In the genomic region with DNA sequence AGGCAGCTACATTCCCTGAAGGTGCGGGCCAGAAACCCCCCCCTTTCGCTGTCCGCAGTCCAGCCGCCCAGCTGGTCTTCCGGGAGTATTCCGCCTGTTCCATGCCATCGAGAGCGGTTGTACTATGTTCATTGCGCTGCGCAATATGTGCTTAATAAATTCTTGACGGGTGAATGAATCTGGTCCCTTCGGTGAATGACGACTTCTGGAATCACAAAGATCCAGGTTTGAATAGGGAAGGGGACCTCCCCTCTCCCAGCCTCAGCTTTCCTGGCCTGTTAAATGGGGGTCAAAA, we compare ENCODE assay signal across 8 cellular contexts. TPM values are rescaled to one million over a fixed set of nuclear protein-coding genes. Genes with fewer than 3 reads are reported as not detected.
DNase-seq lines count a peak whose midpoint lies in the region; ATAC-seq and TF ChIP-seq lines count a peak whose summit lies in the region.

No MANE protein-coding gene starts in this region.

- H3K9me3 ChIP-seq in left ventricle myocardium inferior (replicated peaks): no peaks in the 10 kb centered on the region
- no peaks in the 10 kb centered on the region for H3K9me3 ChIP-seq in body of pancreas

- H3K4me1 Mint-ChIP-seq in memory B cell: peaks cover 20% of the 10 kb centered on the region

- no peak for DNase-seq in left ventricle myocardium inferior
- no peak for DNase-seq in left cardiac atrium
- DNase-seq in body of pancreas: no peak
- no peak for DNase-seq in memory B cell (ENCODE audit: low spot score in 2 of 2)
- DNase-seq in kidney tubule cell (ENCODE audit: low spot score): no peak

- no peak for ATAC-seq in left cardiac atrium
- ATAC-seq in body of pancreas: no peak
- no peak for ATAC-seq in memory B cell (ENCODE audit: low read depth)
- no peak for ATAC-seq in HG03469 (IDR thresholded peaks at IDR 0.05; ENCODE audit: unreplicated experiment)
- ATAC-seq in GM18867 (IDR thresholded peaks at IDR 0.05; ENCODE audit: unreplicated experiment): no peak

- TF ChIP-seq POLR2A in body of pancreas (IDR thresholded peaks at IDR 0.05): no peak

- H3K4me3 ChIP-seq in left ventricle myocardium inferior: peak overlapping the region; percentile 52
- H3K4me3 ChIP-seq in body of pancreas: no peak overlapping the region
- no peak overlapping the region for H3K4me3 ChIP-seq in urinary bladder (ENCODE audit: low read depth, low read length)

- no peaks in the 10 kb centered on the region for H3K27me3 Mint-ChIP-seq in memory B cell

- peak overlapping the region; percentile 80 for H3K27ac ChIP-seq in left ventricle myocardium inferior (replicated peaks)
- H3K27ac ChIP-seq in body of pancreas: peak overlapping the region; percentile 43 to 79 (median 64)
- H3K27ac ChIP-seq in urinary bladder (ENCODE audit: low read depth): peak overlapping the region; percentile 79

- intact Hi-C loops in left ventricle myocardium inferior (cut with micrococcal nuclease) (no loop called here), left cardiac atrium (cut with DNase I) (loop anchor here in 1 of 2 donors (5.0 kb wide), 2 partner anchors 72 to 147 kb away; a partner anchor contains a TSS), body of pancreas (cut with DNase I) (no loop called here)

- H3K4me3 Mint-ChIP-seq in memory B cell: peak overlapping the region; percentile 86

- TF ChIP-seq CTCF in left ventricle myocardium inferior (IDR thresholded peaks at IDR 0.05; ENCODE audit: borderline replicate concordance): no peak
- TF ChIP-seq CTCF in body of pancreas (IDR thresholded peaks at IDR 0.05): no peak

- no peaks in the 10 kb centered on the region for H3K27me3 ChIP-seq in left ventricle myocardium inferior (ENCODE audit: low read depth)
- no peaks in the 10 kb centered on the region for H3K27me3 ChIP-seq in body of pancreas

- no peaks in the 10 kb centered on the region for H3K9me3 Mint-ChIP-seq in memory B cell

- H3K4me1 ChIP-seq in left ventricle myocardium inferior: peaks cover 47% of the 10 kb centered on the region
- peaks cover 38% of the 10 kb centered on the region for H3K4me1 ChIP-seq in body of pancreas
- H3K4me1 ChIP-seq in urinary bladder (ENCODE audit: insufficient read depth): peaks cover 2% of the 10 kb centered on the region

- H3K27ac Mint-ChIP-seq in memory B cell: peak overlapping the region; percentile 96

- 13 to 19% methylated on average over 7 to 10 of the region's 13 CpGs for WGBS in body of pancreas, 2 donors
- WGBS in urinary bladder: 16% methylated on average over 13 of the region's 13 CpGs

- H3K36me3 ChIP-seq in left ventricle myocardium inferior: peaks cover 7% of the 10 kb centered on the region
- H3K36me3 ChIP-seq in body of pancreas (replicated peaks in 1 of 2; ENCODE audit: insufficient read depth in 1 of 2, low read depth in 2 of 2): no peaks in the 10 kb centered on the region
- no peaks in the 10 kb centered on the region for H3K36me3 ChIP-seq in urinary bladder (ENCODE audit: insufficient read depth)

- no peaks in the 10 kb centered on the region for H3K36me3 Mint-ChIP-seq in memory B cell

RNA-seq across cellular contexts. Expression of a gene that starts 0.8 kb away (rescaled TPM):
- total RNA-seq in left ventricle myocardium inferior (19.2 TPM), left cardiac atrium (10 to 100 TPM; 34.5 to 36.2 TPM), body of pancreas (10 to 100 TPM; 24.9 to 71.9 TPM), urinary bladder (11.7 TPM)
- polyA plus RNA-seq in urinary bladder: 63.5 TPM

RNA-seq across cellular contexts. Expression of a gene that starts 14.9 kb away (rescaled TPM):
- total RNA-seq in left ventricle myocardium inferior: 1.6 TPM
- 1 to 10 TPM; 2.4 to 2.7 TPM for total RNA-seq in left cardiac atrium
- 10 to 100 TPM in 1 of 2 donors, 1 to 10 TPM in 1; 6.5 to 13.8 TPM for total RNA-seq in body of pancreas
- 2.7 TPM for total RNA-seq in urinary bladder
- 4.5 TPM for polyA plus RNA-seq in urinary bladder

RNA-seq across cellular contexts. Expression of a gene that starts 29.9 kb away (rescaled TPM):
- total RNA-seq in left ventricle myocardium inferior (8.7 TPM), left cardiac atrium (10 to 100 TPM; 15.6 to 20.1 TPM), body of pancreas (10 to 100 TPM in 1 of 2 donors, 1 to 10 TPM in 1; 5.4 to 10.9 TPM), urinary bladder (4.3 TPM)
- 44.0 TPM for polyA plus RNA-seq in urinary bladder

RNA-seq across cellular contexts. Expression of a gene that starts 35.8 kb away (rescaled TPM):
- total RNA-seq in left ventricle myocardium inferior (80.4 TPM), left cardiac atrium (10 to 100 TPM; 52.3 to 61.1 TPM), body of pancreas (10 to 100 TPM; 59.4 to 77.1 TPM), urinary bladder (36.3 TPM)
- polyA plus RNA-seq in urinary bladder: 77.5 TPM

RNA-seq across cellular contexts. Expression of a gene that starts 41.9 kb away (rescaled TPM):
- total RNA-seq in left ventricle myocardium inferior (20.7 TPM), left cardiac atrium (10 to 100 TPM; 23.7 to 25.4 TPM), body of pancreas (10 to 100 TPM; 22.8 to 42.5 TPM), urinary bladder (16.1 TPM)
- polyA plus RNA-seq in urinary bladder: 27.9 TPM
